In genomic region chr6:44315506-44315905, GRCh38 we compare ENCODE assay signal across 22 cellular contexts.
"Had no signal": no experiment of that assay in that cellular context is flagged by ENCODE, and none has a peak within 500 bp of the region (broad histone marks: within the 10 kb centered on the region; RNA-seq: fewer than 3 reads in every experiment).

No MANE protein-coding gene starts in this region.

- H3K4me3 ChIP-seq: adrenal gland, ascending aorta, body of pancreas, cardiac muscle cell, K562, PC-9 had no signal

- DNase-seq: activated CD4-positive, alpha-beta memory T cell treated with anti-CD3 and anti-CD28 coated beads, Interleukin-2, amount 10 ng/mL, durations not matched to agents 7 days and 5 days; activated CD4-positive, alpha-beta T cell treated with anti-CD3 and anti-CD28 coated beads, Interleukin-2, amount 10 ng/mL, durations not matched to agents 7 days and 5 days; activated CD4-positive, CD25-positive, alpha-beta regulatory T cell; activated naive CD4-positive, alpha-beta T cell treated with anti-CD3 and anti-CD28 coated beads, Interleukin-2, amount 50 U/mL, for 16 hours; activated naive CD8-positive, alpha-beta T cell treated with anti-CD3 and anti-CD28 coated beads, Interleukin-2, amount 10 ng/mL, durations not matched to agents 7 days and 5 days; adrenal gland; body of pancreas; Karpas-422; NCI-H1105 treated with DMSO at 0.1 percent for 48 hours; NCI-H146; NCI-H187 treated with DMSO at 0.1 percent for 48 hours; NCI-H2081 treated with DMSO at 0.1 percent for 48 hours; NCI-H446; NCI-H524; PC-9; SHP77 treated with DMSO at 0.1 percent for 48 hours; T-cell; T-helper 2 cell; T1000 had no signal
